Comparison of ENCODE assay signal across 1 cellular context in the genomic region with DNA sequence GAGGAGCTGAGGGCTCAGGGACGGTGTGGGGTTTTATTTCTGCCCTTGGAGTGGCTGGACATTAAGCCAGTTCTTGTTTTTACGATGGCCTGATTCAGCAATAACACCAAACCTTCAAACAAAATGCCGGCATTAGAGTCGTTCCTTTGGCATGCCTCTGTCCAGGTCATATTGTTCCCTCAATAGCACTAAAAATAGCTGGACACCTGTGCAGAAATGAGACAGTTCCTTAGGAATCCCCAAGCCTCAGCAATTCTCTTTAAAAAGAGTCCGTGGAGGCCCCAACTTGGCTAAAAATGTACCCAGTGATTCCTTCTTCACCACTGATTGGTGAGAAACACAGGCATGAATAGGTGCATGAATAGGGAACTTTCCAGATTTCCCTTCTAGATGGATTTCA.
TF ChIP-seq lines count a peak whose summit lies in the region.

No MANE protein-coding gene starts in this region.

TF ChIP-seq in GM23338, 12 proteins besides CTCF, POLR2A, EP300 and RAD21 (continued from another document):
- TF ChIP-seq REST (IDR thresholded peaks at IDR 0.05; ENCODE audit: unreplicated experiment), result no peak
- TF ChIP-seq ZNF114 (CRISPR knock-in tag; IDR thresholded peaks at IDR 0.05), result no peak
- TF ChIP-seq EZH2phosphoT487 (IDR thresholded peaks at IDR 0.05; ENCODE audit: unreplicated experiment), result no peak
- TF ChIP-seq ZNF331 (CRISPR knock-in tag; IDR thresholded peaks at IDR 0.05; ENCODE audit: low read depth), result no peak
- no peak for TF ChIP-seq EZH2 (IDR thresholded peaks at IDR 0.05; ENCODE audit: low read depth, unreplicated experiment)
- TF ChIP-seq POLR2AphosphoS5 (IDR thresholded peaks at IDR 0.05; ENCODE audit: low read depth), result no peak
TF ChIP-seq in GM23338: peak in this region for 0.
